14 cellular contexts compared by ENCODE assay signal in genomic region chr6:136148523-136148922, GRCh38.
A peak's percentile ranks its signal among the peaks of the same experiment; 100 is the strongest.
DNase-seq lines count a peak whose midpoint lies in the region; ATAC-seq and TF ChIP-seq lines count a peak whose summit lies in the region.
"Had no signal": no experiment of that assay in that cellular context is flagged by ENCODE, and none has a peak within 500 bp of the region (broad histone marks: within the 10 kb centered on the region; RNA-seq: fewer than 3 reads in every experiment).

No MANE protein-coding gene starts in this region.

- peak; percentile 12 for DNase-seq in AG10803 (ENCODE audit: low read depth)
- DNase-seq in IMR-90 = no peak
- DNase-seq in endodermal cell = no peak
- DNase-seq in osteoblast (ENCODE audit: insufficient read length, low spot score, missing footprints) = no peak
- no peak for DNase-seq in SIG-M5 (lab: John Stamatoyannopoulos, UW)
- DNase-seq in WTC11 (ENCODE audit: low spot score) = no peak
- no peak for DNase-seq in GM23248
- DNase-seq: BE2C; CD4-positive, alpha-beta memory T cell; DMS79; H7 had no signal

- H3K4me1 ChIP-seq in IMR-90 (ENCODE audit: control insufficient read depth, insufficient read depth, low read length) (no peaks in the 10 kb centered on the region; the same call in 1 of the 2 replicates), endodermal cell (ENCODE audit: control insufficient read depth, insufficient read depth, low read length) (no peaks in the 10 kb centered on the region), osteoblast (ENCODE audit: insufficient read depth, low read length) (peaks cover 23% of the 10 kb centered on the region), GM23248 (ENCODE audit: insufficient read depth) (peaks cover 9% of the 10 kb centered on the region)

- H3K23ac ChIP-seq in IMR-90 (ENCODE audit: low read depth, low read length) = peak overlapping the region; percentile 49; the same call in 1 of the 2 replicates

- H3K4me1 Mint-ChIP-seq in endodermal cell = no peaks in the 10 kb centered on the region
- no peaks in the 10 kb centered on the region for H3K4me1 Mint-ChIP-seq in WTC11
- H3K4me1 Mint-ChIP-seq: CD4-positive, alpha-beta memory T cell; IgD-negative memory B cell had no signal

- H3K9me3 ChIP-seq in IMR-90 (ENCODE audit: control insufficient read depth, insufficient read depth, low read length) = no peaks in the 10 kb centered on the region
- no peaks in the 10 kb centered on the region for H3K9me3 ChIP-seq in endodermal cell (ENCODE audit: control insufficient read depth, low read length)
- no peaks in the 10 kb centered on the region for H3K9me3 ChIP-seq in osteoblast (ENCODE audit: low read depth, low read length)
- H3K9me3 ChIP-seq in GM23248 (ENCODE audit: low read depth) = no peaks in the 10 kb centered on the region
- H3K9me3 ChIP-seq: BE2C had no signal

- POLR2A ChIA-PET in IMR-90 (lab: Charles Lee; ENCODE audit: unreplicated experiment) (no interaction called here), WTC11 (lab: Charles Lee) (no interaction called here)

- no peaks in the 10 kb centered on the region for H3K9me3 Mint-ChIP-seq in endodermal cell
- H3K9me3 Mint-ChIP-seq in WTC11 = no peaks in the 10 kb centered on the region
- H3K9me3 Mint-ChIP-seq: IgD-negative memory B cell had no signal

- in situ Hi-C loops in IMR-90 (cut with MboI; ENCODE audit: low sequenced_read_pairs) (no loop called here), GM23248 (cut with MboI) (no loop called here)

- ATAC-seq in IMR-90 (ENCODE audit: low read depth) (no peak), GM19023 (IDR thresholded peaks at IDR 0.05; ENCODE audit: unreplicated experiment) (no peak), WTC11 (no peak)

- no CpG with 5 or more reads among the region's 5 CpGs for WGBS in IMR-90 (ENCODE audit: extremely low coverage in 2 of 2, insufficient read length in 1 of 2), 2 experiments
- WGBS in endodermal cell (ENCODE audit: insufficient coverage in 1 of 2, insufficient read length in 1 of 2), 2 experiments = 86 to 91% methylated on average over 1 to 3 of the region's 5 CpGs
- 97 to 98% methylated on average over 5 of the region's 5 CpGs for WGBS in GM23248 (ENCODE audit: low coverage in 1 of 2, low lambda C conversion rate in 2 of 2, missing lambda C conversion rate in 2 of 2), 2 experiments

- H2BK20ac ChIP-seq in IMR-90 (ENCODE audit: low read depth, low read length) = no peak overlapping the region

- H3K14ac ChIP-seq in IMR-90 (replicated peaks; ENCODE audit: low read depth, low read length) = no peak overlapping the region; the same call in 1 of the 2 replicates

- dilution Hi-C loops in IMR-90 (cut with HindIII; ENCODE audit: low sequenced_read_pairs, unreplicated experiment) = no loop called here

- no peak overlapping the region for H2BK120ac ChIP-seq in IMR-90 (ENCODE audit: low read depth, low read length)

- no peak overlapping the region for H4K5ac ChIP-seq in IMR-90 (ENCODE audit: low read depth, low read length)

- H3K27me3 ChIP-seq in IMR-90 (ENCODE audit: control insufficient read depth, insufficient read depth, low read length) (no peaks in the 10 kb centered on the region), endodermal cell (ENCODE audit: control insufficient read depth, insufficient read depth, low read length, poor library complexity, severe bottlenecking) (no peaks in the 10 kb centered on the region), osteoblast (ENCODE audit: insufficient read depth, low read length) (no peaks in the 10 kb centered on the region), GM23248 (replicated peaks; ENCODE audit: insufficient read depth) (no peaks in the 10 kb centered on the region)
- H3K27me3 ChIP-seq: BE2C had no signal

- H2BK5ac ChIP-seq in IMR-90 (ENCODE audit: low read depth, low read length, poor library complexity, severe bottlenecking) = no peak overlapping the region

- peak overlapping the region; percentile 32; the same call in 1 of the 2 replicates for H3K27ac ChIP-seq in IMR-90 (ENCODE audit: insufficient read depth, low read length)
- no peak overlapping the region for H3K27ac ChIP-seq in endodermal cell (ENCODE audit: low read depth, low read length)
- peak overlapping the region; percentile 27 for H3K27ac ChIP-seq in osteoblast (ENCODE audit: low read depth, low read length)
- H3K27ac ChIP-seq in GM23248 = no peak overlapping the region
- H3K27ac ChIP-seq: C4-2B had no signal

- H3K56ac ChIP-seq in IMR-90 (ENCODE audit: extremely low read depth, insufficient read depth, low read length) = no peak overlapping the region; the same call in 1 of the 2 replicates

- CTCF ChIA-PET in IMR-90 (lab: Yijun Ruan, JAX) (interaction anchor here (1.0 kb wide), 1 partner anchor 98 kb away, joined by 3 read pairs; no protein-coding TSS in a partner anchor), WTC11 (lab: Charles Lee) (no interaction called here)

- H3K36me3 Mint-ChIP-seq in endodermal cell (ENCODE audit: low read depth) = no peaks in the 10 kb centered on the region
- no peaks in the 10 kb centered on the region for H3K36me3 Mint-ChIP-seq in WTC11
- H3K36me3 Mint-ChIP-seq: CD4-positive, alpha-beta memory T cell; IgD-negative memory B cell had no signal

- H3K79me1 ChIP-seq in IMR-90 (ENCODE audit: low read depth in 1 of 2, low read length in 2 of 2) = peaks cover 9 to 21% of the 10 kb centered on the region in 2 experiments

- H3K79me2 ChIP-seq in osteoblast (ENCODE audit: insufficient read depth, low read length) (peaks cover 30% of the 10 kb centered on the region), GM23248 (ENCODE audit: insufficient read depth) (peaks cover 2% of the 10 kb centered on the region; the same call in 1 of the 2 replicates)

- no peak overlapping the region for H2AK9ac ChIP-seq in IMR-90 (replicated peaks; ENCODE audit: low read depth, low read length, poor library complexity)

- H3K4me3 Mint-ChIP-seq in endodermal cell (no peak overlapping the region), WTC11 (no peak overlapping the region)
- H3K4me3 Mint-ChIP-seq: CD4-positive, alpha-beta memory T cell; IgD-negative memory B cell had no signal

- no peak overlapping the region for H2BK15ac ChIP-seq in IMR-90 (ENCODE audit: low read depth, low read length)

- no TSS peak for BruUV-seq in IMR-90 (replicated peaks; lab: Mats Ljungman, UMichigan)

- no peak for TF ChIP-seq POLR2A in IMR-90 (IDR thresholded peaks at IDR 0.05; ENCODE audit: low read depth, low read length)

- no peaks in the 10 kb centered on the region for H3F3A ChIP-seq in GM23248 (ENCODE audit: insufficient read depth)

- no peaks in the 10 kb centered on the region for H3K27me3 Mint-ChIP-seq in endodermal cell (ENCODE audit: insufficient read depth)
- H3K27me3 Mint-ChIP-seq in WTC11 (ENCODE audit: low read depth) = no peaks in the 10 kb centered on the region; the same call in 1 of the 2 replicates
- H3K27me3 Mint-ChIP-seq: IgD-negative memory B cell had no signal

- H3K9ac ChIP-seq in IMR-90 (ENCODE audit: low read depth, low read length) (no peak overlapping the region), endodermal cell (ENCODE audit: extremely low read depth, low read length, poor library complexity, severe bottlenecking) (peak overlapping the region; percentile 14), GM23248 (no peak overlapping the region)

- H4K20me1 ChIP-seq in IMR-90 (ENCODE audit: insufficient read depth, low read length) (0 out of 2 replicates have a peak, but pooled peaks cover 3% of the 10 kb centered on the region), osteoblast (ENCODE audit: insufficient read depth, low read length) (no peaks in the 10 kb centered on the region), GM23248 (ENCODE audit: insufficient read depth) (no peaks in the 10 kb centered on the region)

- 0 out of 2 replicates have a peak overlapping the region, but pooled peaks have one; percentile 6 for H3K4ac ChIP-seq in IMR-90 (ENCODE audit: low read depth, low read length)

- no peak overlapping the region; the same call in 1 of the 2 replicates for H2AK5ac ChIP-seq in IMR-90 (ENCODE audit: low read depth, low read length)

- H3K4me3 ChIP-seq in AG10803 (ENCODE audit: low read length) (no peak overlapping the region), IMR-90 (ENCODE audit: insufficient read depth, low read depth, low read length) (no peak overlapping the region), endodermal cell (ENCODE audit: low read length) (no peak overlapping the region), osteoblast (ENCODE audit: insufficient read depth, low read length) (no peak overlapping the region), GM23248 (no peak overlapping the region)

- H2AFZ ChIP-seq in IMR-90 (replicated peaks; ENCODE audit: low read length, poor library complexity) (no peak overlapping the region), osteoblast (ENCODE audit: low read length) (no peak overlapping the region), GM23248 (no peak overlapping the region)

- TF ChIP-seq CTCF in AG10803 (conservative IDR thresholded peaks at IDR 0.05; ENCODE audit: low read length) = no peak
- TF ChIP-seq CTCF in IMR-90 (conservative IDR thresholded peaks at IDR 0.05; ENCODE audit: low read depth, low read length) = no peak
- TF ChIP-seq CTCF in endodermal cell (conservative IDR thresholded peaks at IDR 0.05) = no peak
- TF ChIP-seq CTCF in osteoblast (IDR thresholded peaks at IDR 0.05; ENCODE audit: extremely low read depth, low read depth, low read length) = no peak
- no peak for TF ChIP-seq CTCF in WTC11 (IDR thresholded peaks at IDR 0.05)

- H3K36me3 ChIP-seq in IMR-90 (ENCODE audit: control insufficient read depth, insufficient read depth, low read length) = peaks cover 19% of the 10 kb centered on the region
- H3K36me3 ChIP-seq in endodermal cell (ENCODE audit: control insufficient read depth, insufficient read depth, low read length) = no peaks in the 10 kb centered on the region
- peaks cover 44% of the 10 kb centered on the region for H3K36me3 ChIP-seq in osteoblast (ENCODE audit: insufficient read depth, low read length)
- no peaks in the 10 kb centered on the region for H3K36me3 ChIP-seq in GM23248 (ENCODE audit: low read depth)
- H3K36me3 ChIP-seq: BE2C had no signal

- H3K4me2 ChIP-seq in IMR-90 (ENCODE audit: low read depth, low read length) = no peak overlapping the region
- H3K4me2 ChIP-seq in osteoblast (ENCODE audit: insufficient read depth, low read length) = no peak overlapping the region
- H3K4me2 ChIP-seq in GM23248 (ENCODE audit: unreplicated experiment) = no peak overlapping the region

- H3K27ac Mint-ChIP-seq in endodermal cell (no peak overlapping the region), WTC11 (no peak overlapping the region)
- H3K27ac Mint-ChIP-seq: CD4-positive, alpha-beta memory T cell; IgD-negative memory B cell had no signal

- H3K18ac ChIP-seq in IMR-90 (ENCODE audit: low read depth, low read length) = no peak overlapping the region

- no peak overlapping the region for H4K8ac ChIP-seq in IMR-90 (ENCODE audit: low read depth in 2 of 2, low read length in 2 of 2)

- H3K9me1 ChIP-seq in IMR-90 (ENCODE audit: insufficient read depth, low read length) = peaks cover 4% of the 10 kb centered on the region; the same call in 1 of the 2 replicates

- H4K91ac ChIP-seq in IMR-90 (ENCODE audit: insufficient read depth, low read depth, low read length) = no peak overlapping the region

- intact Hi-C loops in IMR-90 (cut with micrococcal nuclease) = no loop called here

- TF ChIP-seq RAD21 in IMR-90 (IDR thresholded peaks at IDR 0.05; ENCODE audit: low read length) = no peak

- no peaks in the 10 kb centered on the region; the same call in 1 of the 2 replicates for H3K9me2 ChIP-seq in GM23248 (ENCODE audit: insufficient read depth)

TF ChIP-seq in WTC11, 78 proteins besides CTCF, POLR2A, EP300 and RAD21 (continues in another document):
- TF ChIP-seq SMAD3 (CRISPR knock-in tag; IDR thresholded peaks at IDR 0.05; ENCODE audit: borderline replicate concordance) = no peak

Comparison
In these comparisons a context has a peak if more than half of its experiments do, and no peak if none do; other contexts are left out.
1. H3K27ac ChIP-seq: peak in IMR-90 (single experiment) and osteoblast (single experiment); none in endodermal cell (single experiment) and GM23248 (single experiment).